20 cellular contexts compared by ENCODE assay signal in genomic region chr11:90243534-90243933, GRCh38. TPM values are rescaled to one million over a fixed set of nuclear protein-coding genes. Genes with fewer than 3 reads are reported as not detected.
DNase-seq lines count a peak whose midpoint lies in the region; ATAC-seq, FAIRE-seq and TF ChIP-seq lines count a peak whose summit lies in the region.
"Had no signal": no experiment of that assay in that cellular context is flagged by ENCODE, and none has a peak within 500 bp of the region (broad histone marks: within the 10 kb centered on the region; RNA-seq: fewer than 3 reads in every experiment).

No MANE protein-coding gene starts in this region.

- H3K9me3 ChIP-seq in HEK293 (ENCODE audit: control insufficient read depth, insufficient read depth, low read depth, low read length) = no peaks in the 10 kb centered on the region
- no peaks in the 10 kb centered on the region for H3K9me3 ChIP-seq in iPS-20b (ENCODE audit: insufficient read depth, low read depth, low read length)
- H3K9me3 ChIP-seq in hepatocyte (ENCODE audit: low read depth) = no peaks in the 10 kb centered on the region
- H3K9me3 ChIP-seq: prostate gland, SJCRH30, spleen, testis had no signal

- no peaks in the 10 kb centered on the region for H3K27me3 ChIP-seq in iPS-20b (ENCODE audit: insufficient read depth, low read length)
- no peaks in the 10 kb centered on the region for H3K27me3 ChIP-seq in hepatocyte
- H3K27me3 ChIP-seq: dorsolateral prefrontal cortex, SJCRH30, spleen, testis had no signal

- no peaks in the 10 kb centered on the region for H3K4me1 ChIP-seq in HEK293 (ENCODE audit: control insufficient read depth, insufficient read depth, low read length)
- H3K4me1 ChIP-seq in iPS-20b (ENCODE audit: insufficient read depth, low read length) = peaks cover 13% of the 10 kb centered on the region; the same call in 1 of the 2 replicates
- no peaks in the 10 kb centered on the region for H3K4me1 ChIP-seq in hepatocyte (ENCODE audit: insufficient read depth)
- H3K4me1 ChIP-seq: prostate gland, SJCRH30, spleen, testis had no signal

- no peak for ATAC-seq in HG03108 (IDR thresholded peaks at IDR 0.05; ENCODE audit: unreplicated experiment)
- ATAC-seq: esophagus mucosa, natural killer cell had no signal

- H3K9me2 ChIP-seq in hepatocyte (replicated peaks; ENCODE audit: insufficient read depth) = no peaks in the 10 kb centered on the region

- TF ChIP-seq CTCF in HEK293 (tag by site-specific recombination; IDR thresholded peaks at IDR 0.05) (no peak), hepatocyte (IDR thresholded peaks at IDR 0.05; ENCODE audit: poor library complexity) (no peak), D721Med (IDR thresholded peaks at IDR 0.05; ENCODE audit: insufficient read depth, missing control alignments) (no peak)

- no peak for FAIRE-seq in D721Med (lab: Jason Lieb, UNC)
- FAIRE-seq: GM12892, islet of Langerhans had no signal

- H3K79me2 ChIP-seq in hepatocyte = no peaks in the 10 kb centered on the region

- H3K9ac ChIP-seq in iPS-20b (ENCODE audit: low read depth, low read length) = no peak overlapping the region

- POLR2A ChIA-PET in HEK293 (lab: Yijun Ruan, JAX) = no interaction called here

- no peak overlapping the region for H2AFZ ChIP-seq in hepatocyte

- no peaks in the 10 kb centered on the region for H4K20me1 ChIP-seq in hepatocyte (ENCODE audit: insufficient read depth, poor library complexity, severe bottlenecking)

- H3K36me3 ChIP-seq in HEK293 (ENCODE audit: control insufficient read depth in 2 of 2, insufficient read depth in 1 of 2, low read length in 2 of 2) (no peaks in the 10 kb centered on the region), iPS-20b (ENCODE audit: insufficient read depth, low read depth, low read length) (no peaks in the 10 kb centered on the region), hepatocyte (replicated peaks; ENCODE audit: insufficient read depth, low read depth) (no peaks in the 10 kb centered on the region)
- H3K36me3 ChIP-seq: prostate gland, SJCRH30, spleen had no signal

- CTCF ChIA-PET in HEK293 (lab: Yijun Ruan, JAX) = no interaction called here

- H3K4me2 ChIP-seq in hepatocyte = no peak overlapping the region

- H3K27ac ChIP-seq in HEK293 (ENCODE audit: extremely low read depth, low read depth, low read length) (no peak overlapping the region), iPS-20b (ENCODE audit: low read length) (no peak overlapping the region), hepatocyte (no peak overlapping the region)
- H3K27ac ChIP-seq: dorsolateral prefrontal cortex, prostate gland, SJCRH30, spleen, testis had no signal

- 91% methylated on average over 1 of the region's 1 CpG for WGBS in hepatocyte (ENCODE audit: low lambda C conversion rate, missing lambda C conversion rate)

- DNase-seq in NCI-H146 (lab: John Stamatoyannopoulos, UW) = peak; percentile 76
- DNase-seq in NCI-H748 treated with DMSO at 0.1 percent for 48 hours (lab: John Stamatoyannopoulos, UW) = peak; percentile 36
- DNase-seq in hepatocyte (ENCODE audit: low spot score) = no peak
- DNase-seq in D721Med (ENCODE audit: insufficient read length, low spot score) = no peak
- DNase-seq: activated CD4-positive, CD25-positive, alpha-beta regulatory T cell; activated effector memory CD4-positive, alpha-beta T cell treated with Interleukin-2 at 50 U/mL for 16 hours; dorsolateral prefrontal cortex; Karpas-422; natural killer cell; NCI-H1694 treated with DMSO at 0.1 percent for 48 hours; SJCRH30; spleen; testis had no signal

- H3K4me3 ChIP-seq in HEK293 (ENCODE audit: low read depth, low read length) (no peak overlapping the region), iPS-20b (ENCODE audit: low read length) (peak overlapping the region; percentile 34), hepatocyte (no peak overlapping the region)
- H3K4me3 ChIP-seq: dorsolateral prefrontal cortex, prostate gland, SJCRH30, spleen, testis had no signal

TF ChIP-seq in HEK293, 187 proteins besides CTCF, POLR2A, EP300 and RAD21:
- TF ChIP-seq TRIM28 (IDR thresholded peaks at IDR 0.05; ENCODE audit: borderline replicate concordance, low read length) = peak; percentile 93
- no peak for TF ChIP-seq ZNF157 (tag by site-specific recombination; IDR thresholded peaks at IDR 0.05)
- no peak for TF ChIP-seq OVOL3 (tag by site-specific recombination; IDR thresholded peaks at IDR 0.05)
- TF ChIP-seq ZNF514 (tag by site-specific recombination; IDR thresholded peaks at IDR 0.05) = no peak
- TF ChIP-seq KLF17 (tag by site-specific recombination; IDR thresholded peaks at IDR 0.05) = no peak
- no peak for TF ChIP-seq ZNF624 (tag by site-specific recombination; IDR thresholded peaks at IDR 0.05)

RNA-seq across cellular contexts. Expression of gene CHORDC1, which starts 20.7 kb away (rescaled TPM):
- total RNA-seq in hepatocyte = 46.6 and 57.0 TPM in 2 replicates
- polyA plus RNA-seq in hepatocyte = 30.6 and 35.9 TPM in 2 replicates

Comparison
In these comparisons a context has a peak if more than half of its experiments do, and no peak if none do; other contexts are left out.
1. DNase-seq: peak in NCI-H146 (single experiment) and NCI-H748 treated with DMSO at 0.1 percent for 48 hours (single experiment); none in hepatocyte (single experiment) and D721Med (single experiment).